Comparison of ENCODE assay signal across 14 cellular contexts in genomic region chr12:113260636-113261300, GRCh38. TPM values are rescaled to one million over a fixed set of nuclear protein-coding genes. Genes with fewer than 3 reads are reported as not detected.
DNase-seq lines count a peak whose midpoint lies in the region; ATAC-seq and TF ChIP-seq lines count a peak whose summit lies in the region.
"Had no signal": no experiment of that assay in that cellular context is flagged by ENCODE, and none has a peak within 500 bp of the region (broad histone marks: within the 10 kb centered on the region; RNA-seq: fewer than 3 reads in every experiment).

No MANE protein-coding gene starts in this region.

- H3K4me1 ChIP-seq in thyroid gland: peaks cover 43 to 44% of the 10 kb centered on the region in 2 donors

- peak overlapping the region; percentile 40 to 76 (median 74) for H3K27ac ChIP-seq in thyroid gland
- H3K27ac ChIP-seq: brain microvascular endothelial cell had no signal

- H3K4me1 Mint-ChIP-seq in activated CD4-positive, alpha-beta T cell treated with anti-CD3 and anti-CD28 coated beads for 36 hours: peaks cover 38% of the 10 kb centered on the region
- peaks cover 33% of the 10 kb centered on the region for H3K4me1 Mint-ChIP-seq in activated CD4-positive, alpha-beta T cell treated with anti-CD3 and anti-CD28 coated beads, Interleukin-2, amount 10 ng/mL, durations not matched to agents 24 days and 14 days
- peaks cover 45% of the 10 kb centered on the region for H3K4me1 Mint-ChIP-seq in activated naive CD8-positive, alpha-beta T cell treated with anti-CD3 and anti-CD28 coated beads for 36 hours
- H3K4me1 Mint-ChIP-seq in mesothelial cell of epicardium: peaks cover 20% of the 10 kb centered on the region

- no peaks in the 10 kb centered on the region for H3K27me3 ChIP-seq in thyroid gland
- H3K27me3 ChIP-seq: brain microvascular endothelial cell had no signal

- H3K36me3 Mint-ChIP-seq in activated CD4-positive, alpha-beta T cell treated with anti-CD3 and anti-CD28 coated beads for 36 hours (ENCODE audit: low read depth): peaks cover 30% of the 10 kb centered on the region
- H3K36me3 Mint-ChIP-seq in activated CD4-positive, alpha-beta T cell treated with anti-CD3 and anti-CD28 coated beads, Interleukin-2, amount 10 ng/mL, durations not matched to agents 24 days and 14 days (ENCODE audit: low read depth): peaks cover 24% of the 10 kb centered on the region
- peaks cover 45% of the 10 kb centered on the region for H3K36me3 Mint-ChIP-seq in activated naive CD8-positive, alpha-beta T cell treated with anti-CD3 and anti-CD28 coated beads for 36 hours
- H3K36me3 Mint-ChIP-seq in mesothelial cell of epicardium: peaks cover under 1% of the 10 kb centered on the region

- H3K36me3 ChIP-seq in thyroid gland: peaks cover 2 to 3% of the 10 kb centered on the region in 2 donors
- H3K36me3 ChIP-seq: brain microvascular endothelial cell had no signal

- no peaks in the 10 kb centered on the region for H3K9me3 ChIP-seq in thyroid gland

- peak overlapping the region; percentile 27 for H3K27ac Mint-ChIP-seq in activated CD4-positive, alpha-beta T cell treated with anti-CD3 and anti-CD28 coated beads for 36 hours
- H3K27ac Mint-ChIP-seq in activated CD4-positive, alpha-beta T cell treated with anti-CD3 and anti-CD28 coated beads, Interleukin-2, amount 10 ng/mL, durations not matched to agents 24 days and 14 days: no peak overlapping the region
- peak overlapping the region; percentile 78 for H3K27ac Mint-ChIP-seq in activated naive CD8-positive, alpha-beta T cell treated with anti-CD3 and anti-CD28 coated beads for 36 hours
- peak overlapping the region; percentile 51 for H3K27ac Mint-ChIP-seq in mesothelial cell of epicardium
- H3K27ac Mint-ChIP-seq: stimulated activated memory B cell treated with anti-CD40 and anti-IgM and Interleukin-4, amounts not matched to agents 10 μg/mL and 1 μg/mL and 100 μg/mL, for 72 hours had no signal

- 63 to 74% methylated on average over 12 of the region's 12 CpGs for WGBS in thyroid gland, 2 donors

- no peak for DNase-seq in activated CD4-positive, alpha-beta T cell treated with anti-CD3 and anti-CD28 coated beads for 36 hours
- no peak for DNase-seq in activated CD4-positive, alpha-beta T cell treated with anti-CD3 and anti-CD28 coated beads, Interleukin-2, amount 10 ng/mL, durations not matched to agents 24 days and 14 days
- DNase-seq in activated naive CD8-positive, alpha-beta T cell treated with anti-CD3 and anti-CD28 coated beads for 36 hours: no peak
- DNase-seq in mesothelial cell of epicardium (ENCODE audit: low spot score in 2 of 2, unreplicated experiment in 2 of 2) (no peak), thyroid gland (peak in 1 of 2 donors; percentile 2), amniotic stem cell (lab: John Stamatoyannopoulos, UW) (no peak), germinal center (ENCODE audit: low spot score) (no peak)
- DNase-seq: brain microvascular endothelial cell, GOT3, NCI-H1092, T-helper 9 cell had no signal

- CTCF ChIA-PET in activated CD4-positive, alpha-beta T cell treated with anti-CD3 and anti-CD28 coated beads for 36 hours (lab: Charles Lee): interaction anchor here (0.6 kb wide), 2 partner anchors 63 to 150 kb away, joined by 3 read pairs; no protein-coding TSS in a partner anchor

- TF ChIP-seq CTCF in mesothelial cell of epicardium (IDR thresholded peaks at IDR 0.05; ENCODE audit: unreplicated experiment): no peak
- no peak for TF ChIP-seq CTCF in thyroid gland (IDR thresholded peaks at IDR 0.05)

- no peak for ATAC-seq in activated CD4-positive, alpha-beta T cell treated with anti-CD3 and anti-CD28 coated beads for 36 hours
- ATAC-seq in GM18868 (IDR thresholded peaks at IDR 0.05; ENCODE audit: unreplicated experiment): no peak
- ATAC-seq: esophagus mucosa; stimulated activated memory B cell treated with anti-CD40 and anti-IgM and Interleukin-4, amounts not matched to agents 10 μg/mL and 1 μg/mL and 100 μg/mL, for 72 hours had no signal

- no peaks in the 10 kb centered on the region for H3K9me3 Mint-ChIP-seq in activated CD4-positive, alpha-beta T cell treated with anti-CD3 and anti-CD28 coated beads for 36 hours (ENCODE audit: low read depth)
- H3K9me3 Mint-ChIP-seq in activated CD4-positive, alpha-beta T cell treated with anti-CD3 and anti-CD28 coated beads, Interleukin-2, amount 10 ng/mL, durations not matched to agents 24 days and 14 days: no peaks in the 10 kb centered on the region
- no peaks in the 10 kb centered on the region for H3K9me3 Mint-ChIP-seq in activated naive CD8-positive, alpha-beta T cell treated with anti-CD3 and anti-CD28 coated beads for 36 hours
- H3K9me3 Mint-ChIP-seq in mesothelial cell of epicardium: no peaks in the 10 kb centered on the region
- H3K9me3 Mint-ChIP-seq: stimulated activated memory B cell treated with anti-CD40 and anti-IgM and Interleukin-4, amounts not matched to agents 10 μg/mL and 1 μg/mL and 100 μg/mL, for 72 hours had no signal

- H3K4me3 Mint-ChIP-seq in activated CD4-positive, alpha-beta T cell treated with anti-CD3 and anti-CD28 coated beads for 36 hours: no peak overlapping the region
- H3K4me3 Mint-ChIP-seq in activated CD4-positive, alpha-beta T cell treated with anti-CD3 and anti-CD28 coated beads, Interleukin-2, amount 10 ng/mL, durations not matched to agents 24 days and 14 days: no peak overlapping the region
- H3K4me3 Mint-ChIP-seq in activated naive CD8-positive, alpha-beta T cell treated with anti-CD3 and anti-CD28 coated beads for 36 hours: no peak overlapping the region
- no peak overlapping the region for H3K4me3 Mint-ChIP-seq in mesothelial cell of epicardium
- H3K4me3 Mint-ChIP-seq: stimulated activated memory B cell treated with anti-CD40 and anti-IgM and Interleukin-4, amounts not matched to agents 10 μg/mL and 1 μg/mL and 100 μg/mL, for 72 hours had no signal

- no peak overlapping the region for H3K4me3 ChIP-seq in thyroid gland (replicated peaks in 1 of 3)

- intact Hi-C loops in activated CD4-positive, alpha-beta T cell treated with anti-CD3 and anti-CD28 coated beads for 36 hours (cut with DNase I, micrococcal nuclease): loop anchor here (5.0 kb wide), 3 partner anchors 38 to 63 kb away; partner anchors contain the start of gene TPCN1 (in 1 of the 2)
- intact Hi-C loops in activated CD4-positive, alpha-beta T cell treated with anti-CD3 and anti-CD28 coated beads, Interleukin-2, amount 10 ng/mL, durations not matched to agents 24 days and 14 days (cut with micrococcal nuclease): no loop called here
- intact Hi-C loops in thyroid gland (cut with DNase I): no loop called here

- POLR2A ChIA-PET in activated CD4-positive, alpha-beta T cell treated with anti-CD3 and anti-CD28 coated beads for 36 hours (lab: Charles Lee): interaction anchor here (0.6 kb wide), 1 partner anchor 120 kb away, joined by 3 read pairs; no protein-coding TSS in a partner anchor

- H3K27me3 Mint-ChIP-seq in activated CD4-positive, alpha-beta T cell treated with anti-CD3 and anti-CD28 coated beads for 36 hours: no peaks in the 10 kb centered on the region
- H3K27me3 Mint-ChIP-seq in activated CD4-positive, alpha-beta T cell treated with anti-CD3 and anti-CD28 coated beads, Interleukin-2, amount 10 ng/mL, durations not matched to agents 24 days and 14 days: no peaks in the 10 kb centered on the region
- H3K27me3 Mint-ChIP-seq in activated naive CD8-positive, alpha-beta T cell treated with anti-CD3 and anti-CD28 coated beads for 36 hours: no peaks in the 10 kb centered on the region
- H3K27me3 Mint-ChIP-seq in mesothelial cell of epicardium (ENCODE audit: low read depth): no peaks in the 10 kb centered on the region
- H3K27me3 Mint-ChIP-seq: stimulated activated memory B cell treated with anti-CD40 and anti-IgM and Interleukin-4, amounts not matched to agents 10 μg/mL and 1 μg/mL and 100 μg/mL, for 72 hours had no signal

- TF ChIP-seq POLR2A in thyroid gland (IDR thresholded peaks at IDR 0.05): no peak

RNA-seq across cellular contexts. Expression of gene TPCN1, which starts 39.5 kb away (rescaled TPM):
- 10 to 100 TPM; 35.5 to 37.0 TPM for total RNA-seq in activated CD4-positive, alpha-beta T cell treated with anti-CD3 and anti-CD28 coated beads for 36 hours
- 31.0 and 33.7 TPM in 2 replicates for total RNA-seq in activated CD4-positive, alpha-beta T cell treated with anti-CD3 and anti-CD28 coated beads, Interleukin-2, amount 10 ng/mL, durations not matched to agents 24 days and 14 days
- 10 to 100 TPM; 20.5 to 25.0 TPM for total RNA-seq in activated naive CD8-positive, alpha-beta T cell treated with anti-CD3 and anti-CD28 coated beads for 36 hours
- total RNA-seq in mesothelial cell of epicardium (40.0 to 46.0 TPM (median 42.7 TPM) in 3 replicates), thyroid gland (100 to 1,000 TPM in 2 of 4 donors, 10 to 100 TPM in 2; 58.3 to 135 (median 109) TPM)

Comparison
In these comparisons a context has a peak if more than half of its experiments do, and no peak if none do; other contexts are left out.
1. intact Hi-C loops: an anchor here in activated CD4-positive, alpha-beta T cell treated with anti-CD3 and anti-CD28 coated beads for 36 hours (5.0 kb wide); none called in activated CD4-positive, alpha-beta T cell treated with anti-CD3 and anti-CD28 coated beads, Interleukin-2, amount 10 ng/mL, durations not matched to agents 24 days and 14 days and thyroid gland.